ENCODE assay signal across 12 cellular contexts in the genomic region with DNA sequence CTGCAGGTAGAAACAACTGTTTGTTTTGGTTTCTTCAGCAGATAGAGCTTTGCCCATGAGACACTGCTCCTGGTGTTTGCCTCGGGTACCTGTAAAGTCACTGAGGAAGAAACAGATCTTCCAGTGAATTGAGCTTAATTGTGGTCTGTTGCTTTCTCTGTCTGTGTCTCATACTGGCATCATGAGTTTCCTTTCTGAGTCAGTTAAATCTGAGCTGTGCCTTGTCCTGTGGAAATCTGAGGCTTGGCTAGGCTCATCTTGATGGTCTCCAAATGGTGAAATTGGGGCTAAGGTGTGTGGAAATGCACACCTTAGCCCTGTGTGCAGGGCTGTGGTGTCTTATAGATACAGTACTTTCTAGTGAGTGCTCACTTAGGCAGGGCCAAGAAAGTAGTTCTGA.
DNase-seq lines count a peak whose midpoint lies in the region; FAIRE-seq and TF ChIP-seq lines count a peak whose summit lies in the region.
"Had no signal": no experiment of that assay in that cellular context is flagged by ENCODE, and none has a peak within 500 bp of the region (broad histone marks: within the 10 kb centered on the region; RNA-seq: fewer than 3 reads in every experiment).

No MANE protein-coding gene starts in this region.

- H3K36me3 Mint-ChIP-seq in HFFc6 (ENCODE audit: low read depth) (peaks cover 21% of the 10 kb centered on the region), nephron progenitor cell (ENCODE audit: low read depth) (peaks cover 19% of the 10 kb centered on the region)
- peaks cover 10 to 12% of the 10 kb centered on the region in 2 donors for H3K36me3 Mint-ChIP-seq in CD4-positive, alpha-beta memory T cell

- H3K4me1 Mint-ChIP-seq in HFFc6 (ENCODE audit: low read depth) (peaks cover 70% of the 10 kb centered on the region), nephron progenitor cell (peaks cover 52% of the 10 kb centered on the region)
- peaks cover 30 to 45% (median 34%) of the 10 kb centered on the region in 4 donors for H3K4me1 Mint-ChIP-seq in CD4-positive, alpha-beta memory T cell

- TF ChIP-seq CTCF in HFFc6 (IDR thresholded peaks at IDR 0.05) (no peak), bronchial epithelial cell (IDR thresholded peaks at IDR 0.05; ENCODE audit: insufficient read depth, low read length, severe bottlenecking) (no peak), nephron progenitor cell (IDR thresholded peaks at IDR 0.05) (no peak)

- no peaks in the 10 kb centered on the region for H3K9me3 ChIP-seq in CD4-positive, alpha-beta memory T cell (ENCODE audit: control insufficient read depth in 1 of 2, low read length in 2 of 2)
- H3K9me3 ChIP-seq in MG63: no peaks in the 10 kb centered on the region

- DNase-seq in Caki2 (ENCODE audit: low read depth): peak; percentile 36
- DNase-seq in HFFc6: peak; percentile 52
- peak; percentile 72 for DNase-seq in bronchial epithelial cell (ENCODE audit: low read depth)
- DNase-seq in nephron progenitor cell: no peak
- DNase-seq in CD4-positive, alpha-beta memory T cell: no peak
- DNase-seq in MG63: no peak
- DNase-seq in GF-D8 (lab: John Stamatoyannopoulos, UW): no peak
- no peak for DNase-seq in NCI-H1436 treated with DMSO at 0.1 percent for 48 hours (lab: John Stamatoyannopoulos, UW)
- DNase-seq: effector memory CD8-positive, alpha-beta T cell; NCI-H1694 treated with DMSO at 0.1 percent for 48 hours; NK-92 treated with Interleukin-12 subunit alpha and Interleukin-12 subunit beta, amount 100 ng/mL, for 24 hours had no signal

- no peak overlapping the region for H3K4me3 ChIP-seq in bronchial epithelial cell (ENCODE audit: low read depth, low read length)
- H3K4me3 ChIP-seq in CD4-positive, alpha-beta memory T cell (ENCODE audit: low read length in 2 of 2): no peak overlapping the region
- no peak overlapping the region for H3K4me3 ChIP-seq in MG63

- H3K36me3 ChIP-seq in bronchial epithelial cell (ENCODE audit: control insufficient read depth, insufficient read depth, low read length) (peaks cover 3% of the 10 kb centered on the region), MG63 (peaks cover 7% of the 10 kb centered on the region)
- H3K36me3 ChIP-seq in CD4-positive, alpha-beta memory T cell (ENCODE audit: insufficient read depth, low read length): no peaks in the 10 kb centered on the region

- H3K9me3 Mint-ChIP-seq in HFFc6: no peaks in the 10 kb centered on the region; the same call in 1 of the 2 replicates
- H3K9me3 Mint-ChIP-seq in nephron progenitor cell: peaks cover 6% of the 10 kb centered on the region
- peaks cover 0 to 5% (median 0%) of the 10 kb centered on the region in 8 donors for H3K9me3 Mint-ChIP-seq in CD4-positive, alpha-beta memory T cell
- H3K9me3 Mint-ChIP-seq: effector memory CD8-positive, alpha-beta T cell had no signal

- H3K4me3 Mint-ChIP-seq in HFFc6: peak overlapping the region; percentile 58
- H3K4me3 Mint-ChIP-seq in nephron progenitor cell: no peak overlapping the region
- H3K4me3 Mint-ChIP-seq in CD4-positive, alpha-beta memory T cell: no peak overlapping the region
- H3K4me3 Mint-ChIP-seq: effector memory CD8-positive, alpha-beta T cell; IgD-negative memory B cell had no signal

- no peaks in the 10 kb centered on the region for H3K27me3 ChIP-seq in bronchial epithelial cell (ENCODE audit: control insufficient read depth, insufficient read depth, low read length)
- no peaks in the 10 kb centered on the region for H3K27me3 ChIP-seq in CD4-positive, alpha-beta memory T cell (ENCODE audit: insufficient read depth, low read length)
- H3K27me3 ChIP-seq in MG63: no peaks in the 10 kb centered on the region

- no peak overlapping the region for H3K27ac ChIP-seq in CD4-positive, alpha-beta memory T cell (ENCODE audit: low read depth, low read length)

- in situ Hi-C loops in Caki2 (cut with HindIII; ENCODE audit: low pct_unique_long_range_greater_than_20kb, low sequenced_read_pairs): no loop called here

- H3K4me1 ChIP-seq in CD4-positive, alpha-beta memory T cell (ENCODE audit: insufficient read depth, low read length): peaks cover 7% of the 10 kb centered on the region

- POLR2A ChIA-PET in CD4-positive, alpha-beta memory T cell (lab: Charles Lee; ENCODE audit: partially characterized antibody): no interaction called here

- peak overlapping the region; percentile 67 for H3K27ac Mint-ChIP-seq in HFFc6
- H3K27ac Mint-ChIP-seq in nephron progenitor cell: peak overlapping the region; percentile 97
- peak overlapping the region in 3 of 7 donors; percentile 21 to 53 (median 51) for H3K27ac Mint-ChIP-seq in CD4-positive, alpha-beta memory T cell

- no peak for FAIRE-seq in bronchial epithelial cell (lab: Jason Lieb, UNC)

- intact Hi-C loops in CD4-positive, alpha-beta memory T cell (cut with micrococcal nuclease): no loop called here

- CTCF ChIA-PET in CD4-positive, alpha-beta memory T cell (lab: Charles Lee; ENCODE audit: partially characterized antibody): interaction anchor here (1.3 to 3.5 kb wide), 3 partner anchors 39 to 138 kb away, joined by 3 to 17 read pairs (median 5); no protein-coding TSS in a partner anchor

- H3K27me3 Mint-ChIP-seq in HFFc6 (ENCODE audit: insufficient read depth) (peaks cover 2% of the 10 kb centered on the region; the same call in 1 of the 2 replicates), nephron progenitor cell (ENCODE audit: low read depth, poor library complexity) (no peaks in the 10 kb centered on the region)
- H3K27me3 Mint-ChIP-seq in CD4-positive, alpha-beta memory T cell: no peaks in the 10 kb centered on the region
- H3K27me3 Mint-ChIP-seq: effector memory CD8-positive, alpha-beta T cell; IgD-negative memory B cell had no signal

Comparison
In these comparisons a context has a peak if more than half of its experiments do, and no peak if none do; other contexts are left out.
1. DNase-seq: peak in Caki2 (single experiment), HFFc6 (single experiment) and bronchial epithelial cell (single experiment); none in nephron progenitor cell (single experiment), CD4-positive, alpha-beta memory T cell (0 of 5), MG63 (single experiment), GF-D8 (single experiment) and NCI-H1436 treated with DMSO at 0.1 percent for 48 hours (single experiment).